Comparison of ENCODE assay signal across 9 cellular contexts in genomic region chr1:200354243-200354642, GRCh38. TPM values are rescaled to one million over a fixed set of nuclear protein-coding genes. Genes with fewer than 3 reads are reported as not detected.
DNase-seq lines count a peak whose midpoint lies in the region; ATAC-seq and TF ChIP-seq lines count a peak whose summit lies in the region.
"Had no signal": no experiment of that assay in that cellular context is flagged by ENCODE, and none has a peak within 500 bp of the region (broad histone marks: within the 10 kb centered on the region; RNA-seq: fewer than 3 reads in every experiment).

No MANE protein-coding gene starts in this region.

- TF ChIP-seq CTCF in activated CD8-positive, alpha-beta T cell treated with anti-CD3 and anti-CD28 coated beads for 36 hours (IDR thresholded peaks at IDR 0.05) = no peak

- H3K4me1 Mint-ChIP-seq in activated T-cell treated with anti-CD3 and anti-CD28 coated beads, Interleukin-2, amount 50 U/mL, for 72 hours (ENCODE audit: low read depth) = peaks cover 38% of the 10 kb centered on the region
- peaks cover 29% of the 10 kb centered on the region for H3K4me1 Mint-ChIP-seq in activated CD8-positive, alpha-beta T cell treated with anti-CD3 and anti-CD28 coated beads for 36 hours (ENCODE audit: low read depth)

- H3K4me3 Mint-ChIP-seq in activated T-cell treated with anti-CD3 and anti-CD28 coated beads, Interleukin-2, amount 50 U/mL, for 72 hours = peak overlapping the region in 1 of 2 donors; percentile 24
- no peak overlapping the region for H3K4me3 Mint-ChIP-seq in activated CD8-positive, alpha-beta T cell treated with anti-CD3 and anti-CD28 coated beads for 36 hours

- POLR2A ChIA-PET in activated CD8-positive, alpha-beta T cell treated with anti-CD3 and anti-CD28 coated beads for 36 hours (lab: Charles Lee) = interaction anchor here (0.8 kb wide), 1 partner anchor 18 kb away, joined by 3 read pairs; no protein-coding TSS in a partner anchor

- H3K9me3 Mint-ChIP-seq in activated T-cell treated with anti-CD3 and anti-CD28 coated beads, Interleukin-2, amount 50 U/mL, for 72 hours = no peaks in the 10 kb centered on the region
- H3K9me3 Mint-ChIP-seq in activated CD8-positive, alpha-beta T cell treated with anti-CD3 and anti-CD28 coated beads for 36 hours = no peaks in the 10 kb centered on the region

- no peaks in the 10 kb centered on the region for H3K36me3 Mint-ChIP-seq in activated T-cell treated with anti-CD3 and anti-CD28 coated beads, Interleukin-2, amount 50 U/mL, for 72 hours (ENCODE audit: insufficient read depth in 2 of 2)
- H3K36me3 Mint-ChIP-seq in activated CD8-positive, alpha-beta T cell treated with anti-CD3 and anti-CD28 coated beads for 36 hours (ENCODE audit: low read depth) = no peaks in the 10 kb centered on the region

- peak; percentile 17 to 25 for DNase-seq in activated T-cell treated with anti-CD3 and anti-CD28 coated beads, Interleukin-2, amount 50 U/mL, for 72 hours
- DNase-seq in activated T-cell treated with anti-CD3 and anti-CD28 coated beads, Interleukin-2, amount 50 U/mL, for 48 hours = no peak
- DNase-seq in activated CD8-positive, alpha-beta T cell treated with anti-CD3 and anti-CD28 coated beads for 36 hours = peak; percentile 32
- DNase-seq in stimulated activated naive CD8-positive, alpha-beta T cell treated with anti-CD3 and anti-CD28 coated beads, Interleukin-15, Interleukin-2, amounts not matched to agents 100 U/mL and 50 U/mL, for 24 hours = no peak
- DNase-seq in cerebellar nuclear complex (lab: John Stamatoyannopoulos, UW) (no peak), GOT3 (lab: John Stamatoyannopoulos, UW) (no peak)
- DNase-seq in stimulated activated CD4-positive, alpha-beta T cell treated with anti-CD3 and anti-CD28 coated beads, Interleukin-4, amount 100 ng/mL, for 1 hour = no peak
- DNase-seq: cortex of kidney had no signal

- no peaks in the 10 kb centered on the region for H3K27me3 Mint-ChIP-seq in activated T-cell treated with anti-CD3 and anti-CD28 coated beads, Interleukin-2, amount 50 U/mL, for 72 hours (ENCODE audit: low read depth)
- H3K27me3 Mint-ChIP-seq in activated CD8-positive, alpha-beta T cell treated with anti-CD3 and anti-CD28 coated beads for 36 hours = no peaks in the 10 kb centered on the region

- peak; percentile 91 to 93 for ATAC-seq in activated T-cell treated with anti-CD3 and anti-CD28 coated beads, Interleukin-2, amount 50 U/mL, for 72 hours (replicated peaks in 1 of 2)
- peak; percentile 49 for ATAC-seq in HG03139 (IDR thresholded peaks at IDR 0.05; ENCODE audit: unreplicated experiment)
- ATAC-seq in activated CD8-positive, alpha-beta T cell treated with anti-CD3 and anti-CD28 coated beads for 36 hours = peak; percentile 68
- ATAC-seq in stimulated activated naive CD8-positive, alpha-beta T cell treated with anti-CD3 and anti-CD28 coated beads, Interleukin-15, Interleukin-2, amounts not matched to agents 100 U/mL and 50 U/mL, for 24 hours = peak; percentile 69

- CTCF ChIA-PET in activated CD8-positive, alpha-beta T cell treated with anti-CD3 and anti-CD28 coated beads for 36 hours (lab: Charles Lee) = interaction anchor here (1.2 to 1.7 kb wide), 2 partner anchors 26 to 134 kb away, joined by 3 to 4 read pairs; no protein-coding TSS in a partner anchor

- intact Hi-C loops in activated CD8-positive, alpha-beta T cell treated with anti-CD3 and anti-CD28 coated beads for 36 hours (cut with micrococcal nuclease) = no loop called here

- H3K27ac Mint-ChIP-seq in activated T-cell treated with anti-CD3 and anti-CD28 coated beads, Interleukin-2, amount 50 U/mL, for 72 hours = peak overlapping the region; percentile 2
- H3K27ac Mint-ChIP-seq in activated CD8-positive, alpha-beta T cell treated with anti-CD3 and anti-CD28 coated beads for 36 hours = no peak overlapping the region

RNA-seq across cellular contexts. Expression of gene ZNF281, which starts 55.6 kb away (rescaled TPM):
- 10 to 100 TPM; 14.4 to 15.6 TPM for total RNA-seq in activated T-cell treated with anti-CD3 and anti-CD28 coated beads, Interleukin-2, amount 50 U/mL, for 72 hours
- 10 to 100 TPM; 12.0 to 12.2 TPM for total RNA-seq in activated CD8-positive, alpha-beta T cell treated with anti-CD3 and anti-CD28 coated beads for 36 hours

Comparison
In these comparisons a context has a peak if more than half of its experiments do, and no peak if none do; other contexts are left out.
1. DNase-seq: peak in activated T-cell treated with anti-CD3 and anti-CD28 coated beads, Interleukin-2, amount 50 U/mL, for 72 hours (2 of 2) and activated CD8-positive, alpha-beta T cell treated with anti-CD3 and anti-CD28 coated beads for 36 hours (single experiment); none in activated T-cell treated with anti-CD3 and anti-CD28 coated beads, Interleukin-2, amount 50 U/mL, for 48 hours (0 of 2), stimulated activated naive CD8-positive, alpha-beta T cell treated with anti-CD3 and anti-CD28 coated beads, Interleukin-15, Interleukin-2, amounts not matched to agents 100 U/mL and 50 U/mL, for 24 hours (single experiment), cerebellar nuclear complex (0 of 2), stimulated activated CD4-positive, alpha-beta T cell treated with anti-CD3 and anti-CD28 coated beads, Interleukin-4, amount 100 ng/mL, for 1 hour (single experiment) and GOT3 (single experiment).
2. Peak in every context shown above with its lines, with median percentiles within 50 percentile points of each other: ATAC-seq.